1 cellular context compared by ENCODE assay signal in the genomic region with DNA sequence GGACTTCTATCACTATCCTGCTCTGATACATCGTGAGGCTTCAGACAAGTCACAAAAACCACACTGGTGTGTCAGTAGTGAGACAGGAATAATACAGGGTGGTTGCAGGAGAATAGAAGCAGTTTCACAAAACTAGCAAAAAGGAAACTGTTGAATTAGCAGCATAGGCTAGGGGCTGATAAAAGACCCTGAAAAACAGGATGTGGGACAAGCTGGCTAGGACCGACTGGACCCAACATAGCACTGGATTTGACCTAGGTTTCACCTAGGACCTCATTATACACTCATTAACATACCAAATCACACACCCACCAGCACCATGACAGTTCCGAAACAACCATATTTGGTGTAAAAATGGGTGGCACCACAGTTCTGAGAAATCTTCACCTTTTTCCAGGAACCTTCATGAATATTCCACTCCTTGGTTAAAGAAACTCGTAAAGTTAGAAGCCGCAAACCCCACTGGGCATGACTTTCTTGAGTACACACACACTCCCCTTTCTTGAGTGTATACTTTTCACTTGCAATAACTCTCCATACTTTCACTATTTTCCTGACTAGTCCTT.
TF ChIP-seq lines count a peak whose summit lies in the region.

No MANE protein-coding gene starts in this region.

TF ChIP-seq in GM12878, 131 proteins besides CTCF, POLR2A, EP300 and RAD21 (continued from another document):
- TF ChIP-seq, protein P1, sequence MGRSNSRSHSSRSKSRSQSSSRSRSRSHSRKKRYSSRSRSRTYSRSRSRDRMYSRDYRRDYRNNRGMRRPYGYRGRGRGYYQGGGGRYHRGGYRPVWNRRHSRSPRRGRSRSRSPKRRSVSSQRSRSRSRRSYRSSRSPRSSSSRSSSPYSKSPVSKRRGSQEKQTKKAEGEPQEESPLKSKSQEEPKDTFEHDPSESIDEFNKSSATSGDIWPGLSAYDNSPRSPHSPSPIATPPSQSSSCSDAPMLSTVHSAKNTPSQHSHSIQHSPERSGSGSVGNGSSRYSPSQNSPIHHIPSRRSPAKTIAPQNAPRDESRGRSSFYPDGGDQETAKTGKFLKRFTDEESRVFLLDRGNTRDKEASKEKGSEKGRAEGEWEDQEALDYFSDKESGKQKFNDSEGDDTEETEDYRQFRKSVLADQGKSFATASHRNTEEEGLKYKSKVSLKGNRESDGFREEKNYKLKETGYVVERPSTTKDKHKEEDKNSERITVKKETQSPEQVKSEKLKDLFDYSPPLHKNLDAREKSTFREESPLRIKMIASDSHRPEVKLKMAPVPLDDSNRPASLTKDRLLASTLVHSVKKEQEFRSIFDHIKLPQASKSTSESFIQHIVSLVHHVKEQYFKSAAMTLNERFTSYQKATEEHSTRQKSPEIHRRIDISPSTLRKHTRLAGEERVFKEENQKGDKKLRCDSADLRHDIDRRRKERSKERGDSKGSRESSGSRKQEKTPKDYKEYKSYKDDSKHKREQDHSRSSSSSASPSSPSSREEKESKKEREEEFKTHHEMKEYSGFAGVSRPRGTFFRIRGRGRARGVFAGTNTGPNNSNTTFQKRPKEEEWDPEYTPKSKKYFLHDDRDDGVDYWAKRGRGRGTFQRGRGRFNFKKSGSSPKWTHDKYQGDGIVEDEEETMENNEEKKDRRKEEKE (IDR thresholded peaks at IDR 0.05) = no peak
- TF ChIP-seq NR2C1 (IDR thresholded peaks at IDR 0.05) = no peak
- peak; percentile 67 for TF ChIP-seq NFIC (IDR thresholded peaks at IDR 0.05; ENCODE audit: low read depth, low read length)
- TF ChIP-seq, protein P2, sequence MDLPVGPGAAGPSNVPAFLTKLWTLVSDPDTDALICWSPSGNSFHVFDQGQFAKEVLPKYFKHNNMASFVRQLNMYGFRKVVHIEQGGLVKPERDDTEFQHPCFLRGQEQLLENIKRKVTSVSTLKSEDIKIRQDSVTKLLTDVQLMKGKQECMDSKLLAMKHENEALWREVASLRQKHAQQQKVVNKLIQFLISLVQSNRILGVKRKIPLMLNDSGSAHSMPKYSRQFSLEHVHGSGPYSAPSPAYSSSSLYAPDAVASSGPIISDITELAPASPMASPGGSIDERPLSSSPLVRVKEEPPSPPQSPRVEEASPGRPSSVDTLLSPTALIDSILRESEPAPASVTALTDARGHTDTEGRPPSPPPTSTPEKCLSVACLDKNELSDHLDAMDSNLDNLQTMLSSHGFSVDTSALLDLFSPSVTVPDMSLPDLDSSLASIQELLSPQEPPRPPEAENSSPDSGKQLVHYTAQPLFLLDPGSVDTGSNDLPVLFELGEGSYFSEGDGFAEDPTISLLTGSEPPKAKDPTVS (IDR thresholded peaks at IDR 0.05; ENCODE audit: low read depth, low read length) = no peak
- peak; percentile 32 to 88; a peak in 3 of 4 replicates for TF ChIP-seq SRF (IDR thresholded peaks at IDR 0.05; ENCODE audit: low read depth in 2 of 2, low read length in 2 of 2)
- no peak for TF ChIP-seq TCF12 (IDR thresholded peaks at IDR 0.05; ENCODE audit: low read depth, low read length)
- TF ChIP-seq, protein P3, sequence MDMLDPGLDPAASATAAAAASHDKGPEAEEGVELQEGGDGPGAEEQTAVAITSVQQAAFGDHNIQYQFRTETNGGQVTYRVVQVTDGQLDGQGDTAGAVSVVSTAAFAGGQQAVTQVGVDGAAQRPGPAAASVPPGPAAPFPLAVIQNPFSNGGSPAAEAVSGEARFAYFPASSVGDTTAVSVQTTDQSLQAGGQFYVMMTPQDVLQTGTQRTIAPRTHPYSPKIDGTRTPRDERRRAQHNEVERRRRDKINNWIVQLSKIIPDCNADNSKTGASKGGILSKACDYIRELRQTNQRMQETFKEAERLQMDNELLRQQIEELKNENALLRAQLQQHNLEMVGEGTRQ (IDR thresholded peaks at IDR 0.05; ENCODE audit: borderline replicate concordance, low read depth, low read length) = no peak
- TF ChIP-seq SMAD1 (IDR thresholded peaks at IDR 0.05; ENCODE audit: low read depth, partially characterized antibody) = no peak
- TF ChIP-seq MTA3 (IDR thresholded peaks at IDR 0.05; ENCODE audit: borderline replicate concordance, low read length) = peak; percentile 47; the same call in 1 of the 2 replicates
- TF ChIP-seq, protein P4, sequence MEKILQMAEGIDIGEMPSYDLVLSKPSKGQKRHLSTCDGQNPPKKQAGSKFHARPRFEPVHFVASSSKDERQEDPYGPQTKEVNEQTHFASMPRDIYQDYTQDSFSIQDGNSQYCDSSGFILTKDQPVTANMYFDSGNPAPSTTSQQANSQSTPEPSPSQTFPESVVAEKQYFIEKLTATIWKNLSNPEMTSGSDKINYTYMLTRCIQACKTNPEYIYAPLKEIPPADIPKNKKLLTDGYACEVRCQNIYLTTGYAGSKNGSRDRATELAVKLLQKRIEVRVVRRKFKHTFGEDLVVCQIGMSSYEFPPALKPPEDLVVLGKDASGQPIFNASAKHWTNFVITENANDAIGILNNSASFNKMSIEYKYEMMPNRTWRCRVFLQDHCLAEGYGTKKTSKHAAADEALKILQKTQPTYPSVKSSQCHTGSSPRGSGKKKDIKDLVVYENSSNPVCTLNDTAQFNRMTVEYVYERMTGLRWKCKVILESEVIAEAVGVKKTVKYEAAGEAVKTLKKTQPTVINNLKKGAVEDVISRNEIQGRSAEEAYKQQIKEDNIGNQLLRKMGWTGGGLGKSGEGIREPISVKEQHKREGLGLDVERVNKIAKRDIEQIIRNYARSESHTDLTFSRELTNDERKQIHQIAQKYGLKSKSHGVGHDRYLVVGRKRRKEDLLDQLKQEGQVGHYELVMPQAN (conservative IDR thresholded peaks at IDR 0.05) = no peak
- TF ChIP-seq NR2F1 (conservative IDR thresholded peaks at IDR 0.05) = peak; percentile 48; the same call in 1 of the 2 replicates
- TF ChIP-seq EED (IDR thresholded peaks at IDR 0.05; ENCODE audit: low read depth) = peak; percentile 81
- TF ChIP-seq, protein P5, sequence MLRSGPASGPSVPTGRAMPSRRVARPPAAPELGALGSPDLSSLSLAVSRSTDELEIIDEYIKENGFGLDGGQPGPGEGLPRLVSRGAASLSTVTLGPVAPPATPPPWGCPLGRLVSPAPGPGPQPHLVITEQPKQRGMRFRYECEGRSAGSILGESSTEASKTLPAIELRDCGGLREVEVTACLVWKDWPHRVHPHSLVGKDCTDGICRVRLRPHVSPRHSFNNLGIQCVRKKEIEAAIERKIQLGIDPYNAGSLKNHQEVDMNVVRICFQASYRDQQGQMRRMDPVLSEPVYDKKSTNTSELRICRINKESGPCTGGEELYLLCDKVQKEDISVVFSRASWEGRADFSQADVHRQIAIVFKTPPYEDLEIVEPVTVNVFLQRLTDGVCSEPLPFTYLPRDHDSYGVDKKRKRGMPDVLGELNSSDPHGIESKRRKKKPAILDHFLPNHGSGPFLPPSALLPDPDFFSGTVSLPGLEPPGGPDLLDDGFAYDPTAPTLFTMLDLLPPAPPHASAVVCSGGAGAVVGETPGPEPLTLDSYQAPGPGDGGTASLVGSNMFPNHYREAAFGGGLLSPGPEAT (IDR thresholded peaks at IDR 0.05; ENCODE audit: low read depth) = peak; percentile 24; the same call in 1 of the 2 replicates
- TF ChIP-seq, protein P6, sequence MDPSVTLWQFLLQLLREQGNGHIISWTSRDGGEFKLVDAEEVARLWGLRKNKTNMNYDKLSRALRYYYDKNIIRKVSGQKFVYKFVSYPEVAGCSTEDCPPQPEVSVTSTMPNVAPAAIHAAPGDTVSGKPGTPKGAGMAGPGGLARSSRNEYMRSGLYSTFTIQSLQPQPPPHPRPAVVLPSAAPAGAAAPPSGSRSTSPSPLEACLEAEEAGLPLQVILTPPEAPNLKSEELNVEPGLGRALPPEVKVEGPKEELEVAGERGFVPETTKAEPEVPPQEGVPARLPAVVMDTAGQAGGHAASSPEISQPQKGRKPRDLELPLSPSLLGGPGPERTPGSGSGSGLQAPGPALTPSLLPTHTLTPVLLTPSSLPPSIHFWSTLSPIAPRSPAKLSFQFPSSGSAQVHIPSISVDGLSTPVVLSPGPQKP (IDR thresholded peaks at IDR 0.05; ENCODE audit: low read depth, low read length) = peak; percentile 70; the same call in 1 of the 2 replicates
- TF ChIP-seq, protein P7, sequence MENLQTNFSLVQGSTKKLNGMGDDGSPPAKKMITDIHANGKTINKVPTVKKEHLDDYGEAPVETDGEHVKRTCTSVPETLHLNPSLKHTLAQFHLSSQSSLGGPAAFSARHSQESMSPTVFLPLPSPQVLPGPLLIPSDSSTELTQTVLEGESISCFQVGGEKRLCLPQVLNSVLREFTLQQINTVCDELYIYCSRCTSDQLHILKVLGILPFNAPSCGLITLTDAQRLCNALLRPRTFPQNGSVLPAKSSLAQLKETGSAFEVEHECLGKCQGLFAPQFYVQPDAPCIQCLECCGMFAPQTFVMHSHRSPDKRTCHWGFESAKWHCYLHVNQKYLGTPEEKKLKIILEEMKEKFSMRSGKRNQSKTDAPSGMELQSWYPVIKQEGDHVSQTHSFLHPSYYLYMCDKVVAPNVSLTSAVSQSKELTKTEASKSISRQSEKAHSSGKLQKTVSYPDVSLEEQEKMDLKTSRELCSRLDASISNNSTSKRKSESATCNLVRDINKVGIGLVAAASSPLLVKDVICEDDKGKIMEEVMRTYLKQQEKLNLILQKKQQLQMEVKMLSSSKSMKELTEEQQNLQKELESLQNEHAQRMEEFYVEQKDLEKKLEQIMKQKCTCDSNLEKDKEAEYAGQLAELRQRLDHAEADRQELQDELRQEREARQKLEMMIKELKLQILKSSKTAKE (IDR thresholded peaks at IDR 0.05; ENCODE audit: low read depth, poor library complexity, severe bottlenecking) = peak; percentile 64
- TF ChIP-seq, protein P8, sequence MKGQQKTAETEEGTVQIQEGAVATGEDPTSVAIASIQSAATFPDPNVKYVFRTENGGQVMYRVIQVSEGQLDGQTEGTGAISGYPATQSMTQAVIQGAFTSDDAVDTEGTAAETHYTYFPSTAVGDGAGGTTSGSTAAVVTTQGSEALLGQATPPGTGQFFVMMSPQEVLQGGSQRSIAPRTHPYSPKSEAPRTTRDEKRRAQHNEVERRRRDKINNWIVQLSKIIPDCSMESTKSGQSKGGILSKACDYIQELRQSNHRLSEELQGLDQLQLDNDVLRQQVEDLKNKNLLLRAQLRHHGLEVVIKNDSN (IDR thresholded peaks at IDR 0.05; ENCODE audit: borderline replicate concordance, extremely low read length, insufficient read depth, low read depth, low read length) = no peak
- no peak for TF ChIP-seq KAT2A (conservative IDR thresholded peaks at IDR 0.05; ENCODE audit: control insufficient read depth, low read depth, low read length)
- peak; percentile 73 for TF ChIP-seq SPI1 (IDR thresholded peaks at IDR 0.05; ENCODE audit: borderline replicate concordance, insufficient read depth, low read depth, low read length)
- TF ChIP-seq ASH2L (IDR thresholded peaks at IDR 0.05; ENCODE audit: borderline replicate concordance, low read depth) = no peak
- TF ChIP-seq POU2F2 (IDR thresholded peaks at IDR 0.05; ENCODE audit: borderline replicate concordance, low read depth, low read length) = peak; percentile 15; the same call in 1 of the 3 replicates
- no peak for TF ChIP-seq MTA2 (IDR thresholded peaks at IDR 0.05; ENCODE audit: low read depth)
- TF ChIP-seq EGR1 (IDR thresholded peaks at IDR 0.05; ENCODE audit: borderline replicate concordance in 1 of 2, low read depth in 2 of 2, low read length in 2 of 2) = no peak
- TF ChIP-seq, protein P9, sequence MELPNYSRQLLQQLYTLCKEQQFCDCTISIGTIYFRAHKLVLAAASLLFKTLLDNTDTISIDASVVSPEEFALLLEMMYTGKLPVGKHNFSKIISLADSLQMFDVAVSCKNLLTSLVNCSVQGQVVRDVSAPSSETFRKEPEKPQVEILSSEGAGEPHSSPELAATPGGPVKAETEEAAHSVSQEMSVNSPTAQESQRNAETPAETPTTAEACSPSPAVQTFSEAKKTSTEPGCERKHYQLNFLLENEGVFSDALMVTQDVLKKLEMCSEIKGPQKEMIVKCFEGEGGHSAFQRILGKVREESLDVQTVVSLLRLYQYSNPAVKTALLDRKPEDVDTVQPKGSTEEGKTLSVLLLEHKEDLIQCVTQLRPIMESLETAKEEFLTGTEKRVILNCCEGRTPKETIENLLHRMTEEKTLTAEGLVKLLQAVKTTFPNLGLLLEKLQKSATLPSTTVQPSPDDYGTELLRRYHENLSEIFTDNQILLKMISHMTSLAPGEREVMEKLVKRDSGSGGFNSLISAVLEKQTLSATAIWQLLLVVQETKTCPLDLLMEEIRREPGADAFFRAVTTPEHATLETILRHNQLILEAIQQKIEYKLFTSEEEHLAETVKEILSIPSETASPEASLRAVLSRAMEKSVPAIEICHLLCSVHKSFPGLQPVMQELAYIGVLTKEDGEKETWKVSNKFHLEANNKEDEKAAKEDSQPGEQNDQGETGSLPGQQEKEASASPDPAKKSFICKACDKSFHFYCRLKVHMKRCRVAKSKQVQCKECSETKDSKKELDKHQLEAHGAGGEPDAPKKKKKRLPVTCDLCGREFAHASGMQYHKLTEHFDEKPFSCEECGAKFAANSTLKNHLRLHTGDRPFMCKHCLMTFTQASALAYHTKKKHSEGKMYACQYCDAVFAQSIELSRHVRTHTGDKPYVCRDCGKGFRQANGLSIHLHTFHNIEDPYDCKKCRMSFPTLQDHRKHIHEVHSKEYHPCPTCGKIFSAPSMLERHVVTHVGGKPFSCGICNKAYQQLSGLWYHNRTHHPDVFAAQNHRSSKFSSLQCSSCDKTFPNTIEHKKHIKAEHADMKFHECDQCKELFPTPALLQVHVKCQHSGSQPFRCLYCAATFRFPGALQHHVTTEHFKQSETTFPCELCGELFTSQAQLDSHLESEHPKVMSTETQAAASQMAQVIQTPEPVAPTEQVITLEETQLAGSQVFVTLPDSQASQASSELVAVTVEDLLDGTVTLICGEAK (IDR thresholded peaks at IDR 0.05; ENCODE audit: borderline replicate concordance) = no peak
- TF ChIP-seq FOXM1 (IDR thresholded peaks at IDR 0.05; ENCODE audit: low read depth, low read length) = 0 out of 2 replicates have a peak, but pooled peaks have one; percentile 32
- TF ChIP-seq CBX5 (IDR thresholded peaks at IDR 0.05; ENCODE audit: low read depth) = no peak
- TF ChIP-seq SMAD5 (IDR thresholded peaks at IDR 0.05; ENCODE audit: low read depth) = no peak
- no peak for TF ChIP-seq CHD1 (IDR thresholded peaks at IDR 0.05; ENCODE audit: low read depth, low read length)
- 0 out of 2 replicates have a peak, but pooled peaks have one; percentile 33 for TF ChIP-seq DPF2 (IDR thresholded peaks at IDR 0.05)
- peak; percentile 46; the same call in 1 of the 2 replicates for TF ChIP-seq IKZF1 (conservative IDR thresholded peaks at IDR 0.05)
- no peak for TF ChIP-seq JUND (IDR thresholded peaks at IDR 0.05; ENCODE audit: low read depth, low read length)
- TF ChIP-seq, protein P10, sequence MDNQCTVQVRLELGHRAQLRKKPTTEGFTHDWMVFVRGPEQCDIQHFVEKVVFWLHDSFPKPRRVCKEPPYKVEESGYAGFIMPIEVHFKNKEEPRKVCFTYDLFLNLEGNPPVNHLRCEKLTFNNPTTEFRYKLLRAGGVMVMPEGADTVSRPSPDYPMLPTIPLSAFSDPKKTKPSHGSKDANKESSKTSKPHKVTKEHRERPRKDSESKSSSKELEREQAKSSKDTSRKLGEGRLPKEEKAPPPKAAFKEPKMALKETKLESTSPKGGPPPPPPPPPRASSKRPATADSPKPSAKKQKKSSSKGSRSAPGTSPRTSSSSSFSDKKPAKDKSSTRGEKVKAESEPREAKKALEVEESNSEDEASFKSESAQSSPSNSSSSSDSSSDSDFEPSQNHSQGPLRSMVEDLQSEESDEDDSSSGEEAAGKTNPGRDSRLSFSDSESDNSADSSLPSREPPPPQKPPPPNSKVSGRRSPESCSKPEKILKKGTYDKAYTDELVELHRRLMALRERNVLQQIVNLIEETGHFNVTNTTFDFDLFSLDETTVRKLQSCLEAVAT (IDR thresholded peaks at IDR 0.05) = no peak
- no peak for TF ChIP-seq CREM (IDR thresholded peaks at IDR 0.05; ENCODE audit: low read depth)
- TF ChIP-seq RUNX3 (IDR thresholded peaks at IDR 0.05; ENCODE audit: low read length) = peak; percentile 75
